ENCODE assay signal across 8 cellular contexts in the genomic region with DNA sequence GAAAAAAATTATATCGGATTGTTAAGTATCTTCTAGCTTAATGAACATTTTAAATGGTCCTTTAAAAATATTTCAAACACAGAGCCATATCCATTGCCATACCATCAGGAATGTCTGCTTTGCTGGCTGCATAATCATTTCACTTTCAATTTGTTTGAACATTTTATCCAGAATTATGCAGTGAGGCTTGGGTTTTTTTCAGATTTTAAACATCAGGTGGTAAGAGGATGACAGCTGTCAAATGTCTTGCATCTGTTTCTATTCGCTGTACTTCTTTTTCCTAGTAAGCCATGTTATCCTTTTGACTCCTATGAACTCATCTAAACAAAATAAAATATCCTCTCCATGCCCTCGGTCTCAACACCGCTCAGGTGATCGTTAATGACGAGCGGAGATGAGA. TPM values are rescaled to one million over a fixed set of nuclear protein-coding genes. Genes with fewer than 3 reads are reported as not detected.
DNase-seq lines count a peak whose midpoint lies in the region; ATAC-seq, FAIRE-seq and TF ChIP-seq lines count a peak whose summit lies in the region.

No MANE protein-coding gene starts in this region.

- no peaks in the 10 kb centered on the region for H3K9me3 ChIP-seq in A549
- no peaks in the 10 kb centered on the region for H3K9me3 ChIP-seq in HEK293 (ENCODE audit: control insufficient read depth, insufficient read depth, low read depth, low read length)
- 0 out of 2 replicates have a peak, but pooled peaks cover 1% of the 10 kb centered on the region for H3K9me3 ChIP-seq in K562 (replicated peaks; ENCODE audit: control insufficient read depth, insufficient read depth, low read depth, low read length)

- H3K9me1 ChIP-seq in K562 (ENCODE audit: control insufficient read depth, insufficient read depth, low read length), result no peaks in the 10 kb centered on the region

- H3K36me3 Mint-ChIP-seq in mesothelial cell of epicardium, result peaks cover 2% of the 10 kb centered on the region

- TF ChIP-seq CTCF in A549 (IDR thresholded peaks at IDR 0.05) (no peak), HEK293 (tag by site-specific recombination; IDR thresholded peaks at IDR 0.05) (no peak), K562 (IDR thresholded peaks at IDR 0.05 in 2 of 3, conservative IDR thresholded peaks at IDR 0.05 in 1 of 3; ENCODE audit: insufficient read depth in 2 of 3, low read depth in 1 of 3, low read length in 3 of 3) (no peak), mesothelial cell of epicardium (IDR thresholded peaks at IDR 0.05; ENCODE audit: unreplicated experiment) (no peak)

- H3K4me3 ChIP-seq in A549 (peak overlapping the region; percentile 89), HEK293 (ENCODE audit: low read depth, low read length) (peak overlapping the region; percentile 93), K562 (peak overlapping the region; percentile 69)

- DNase-seq in A549 (ENCODE audit: low read depth in 1 of 2, low spot score in 1 of 2), result no peak
- DNase-seq in K562 (ENCODE audit: extremely low read depth in 1 of 4, low spot score in 3 of 4), result no peak
- no peak for DNase-seq in mesothelial cell of epicardium (ENCODE audit: low spot score in 2 of 2, unreplicated experiment in 2 of 2)
- no peak for DNase-seq in GM12892 (ENCODE audit: insufficient read length)
- no peak for DNase-seq in globus pallidus (ENCODE audit: low spot score)
- no peak for DNase-seq in HCEC 1CT

- H3K27ac ChIP-seq in A549 (peak overlapping the region; percentile 85 to 96; a peak in 4 of 6 replicates), HEK293 (ENCODE audit: extremely low read depth, low read depth, low read length) (peak overlapping the region; percentile 75; the same call in 1 of the 2 replicates), K562 (ENCODE audit: extremely low read depth, low read depth, low read length) (peak overlapping the region; percentile 74)

- TF ChIP-seq RAD21 in A549 (conservative IDR thresholded peaks at IDR 0.05 in 1 of 2, IDR thresholded peaks at IDR 0.05 in 1 of 2) (no peak), K562 (CRISPR knock-in tag; conservative IDR thresholded peaks at IDR 0.05 in 1 of 2, IDR thresholded peaks at IDR 0.05 in 1 of 2) (no peak)

- H3K4me2 ChIP-seq in A549, result peak overlapping the region; percentile 97
- peak overlapping the region; percentile 92 for H3K4me2 ChIP-seq in K562 (ENCODE audit: insufficient read depth, low read length)

- H3K27ac Mint-ChIP-seq in mesothelial cell of epicardium, result peak overlapping the region; percentile 96

- BruUV-seq in K562 (replicated peaks; lab: Mats Ljungman, UMichigan), result no TSS peak

- peaks cover 3% of the 10 kb centered on the region; the same call in 1 of the 3 replicates for H3K4me1 ChIP-seq in A549
- no peaks in the 10 kb centered on the region for H3K4me1 ChIP-seq in HEK293 (ENCODE audit: control insufficient read depth, insufficient read depth, low read length)
- H3K4me1 ChIP-seq in K562 (replicated peaks in 1 of 2; ENCODE audit: control insufficient read depth in 2 of 2, insufficient read depth in 2 of 2, low read length in 2 of 2), result peaks cover 3 to 9% of the 10 kb centered on the region in 2 experiments; a peak in 3 of 5 replicates

- no peaks in the 10 kb centered on the region for H4K20me1 ChIP-seq in K562 (replicated peaks; ENCODE audit: control insufficient read depth, insufficient read depth, low read length)

- in situ Hi-C loops in K562 (cut with MboI), result no loop called here

- POLR2A ChIA-PET in A549 (lab: Yijun Ruan, JAX) (interaction anchor here (1.0 to 1.2 kb wide), 2 partner anchors 8 to 43 kb away, joined by 3 to 4 read pairs; no protein-coding TSS in a partner anchor), HEK293 (lab: Yijun Ruan, JAX) (interaction anchor here (0.6 kb wide), 1 partner anchor 1448 kb away, joined by 3 read pairs; no protein-coding TSS in a partner anchor), K562 (lab: Yijun Ruan, JAX) (interaction anchor here (0.7 to 2.1 kb wide), 7 partner anchors 8 to 487 kb away, joined by 3 to 8 read pairs (median 4); no protein-coding TSS in a partner anchor)

- peak overlapping the region; percentile 91 for H2AFZ ChIP-seq in K562 (ENCODE audit: low read depth, low read length)

- H3K36me3 ChIP-seq in HEK293 (ENCODE audit: control insufficient read depth in 2 of 2, insufficient read depth in 1 of 2, low read length in 2 of 2) (no peaks in the 10 kb centered on the region; a peak in 1 of 3 replicates), K562 (ENCODE audit: control insufficient read depth, insufficient read depth, low read length) (peaks cover 3% of the 10 kb centered on the region; the same call in 1 of the 3 replicates)

- no peaks in the 10 kb centered on the region for H3K27me3 ChIP-seq in K562 (ENCODE audit: control insufficient read depth in 2 of 2, insufficient read depth in 2 of 2, low read length in 2 of 2)

- intact Hi-C loops in K562 (cut with micrococcal nuclease), result no loop called here

- FAIRE-seq in A549 (lab: Jason Lieb, UNC) (no peak), K562 (lab: Jason Lieb, UNC) (peak; percentile 65), GM12892 (lab: Jason Lieb, UNC) (no peak)

- H3K9me3 Mint-ChIP-seq in mesothelial cell of epicardium, result peaks cover 3% of the 10 kb centered on the region

- TF ChIP-seq EP300 in A549 (IDR thresholded peaks at IDR 0.05) (no peak), K562 (IDR thresholded peaks at IDR 0.05; ENCODE audit: low read length) (no peak)

- H3K9ac ChIP-seq in K562 (ENCODE audit: insufficient read depth in 1 of 2, low read depth in 2 of 2, low read length in 2 of 2), result peak overlapping the region; percentile 86 to 97; a peak in 3 of 4 replicates

- H3K27me3 Mint-ChIP-seq in mesothelial cell of epicardium (ENCODE audit: low read depth), result no peaks in the 10 kb centered on the region

- H3K79me2 ChIP-seq in K562 (ENCODE audit: control insufficient read depth, insufficient read depth, low read length), result peaks cover 57% of the 10 kb centered on the region

- ATAC-seq in A549, result no peak
- peak; percentile 20 for ATAC-seq in K562
- ATAC-seq in HG03520 (IDR thresholded peaks at IDR 0.05; ENCODE audit: unreplicated experiment), result no peak

- 23% methylated on average over 7 of the region's 7 CpGs for WGBS in A549 (ENCODE audit: missing lambda C conversion rate)
- under 1% methylated on average over 7 of the region's 7 CpGs for WGBS in K562 (ENCODE audit: insufficient coverage, low coverage, missing lambda C conversion rate)

- CTCF ChIA-PET in A549 (lab: Yijun Ruan, JAX) (no interaction called here), HEK293 (lab: Yijun Ruan, JAX) (no interaction called here), K562 (lab: Yijun Ruan, JAX; ENCODE audit: low intra/inter-chr PET ratio) (no interaction called here)

- peak overlapping the region; percentile 93 for H3K4me3 Mint-ChIP-seq in mesothelial cell of epicardium

- H3K4me1 Mint-ChIP-seq in mesothelial cell of epicardium, result peaks cover 14% of the 10 kb centered on the region

- TF ChIP-seq POLR2A in A549 (IDR thresholded peaks at IDR 0.05; ENCODE audit: low read length) (no peak), K562 (conservative IDR thresholded peaks at IDR 0.05) (no peak), GM12892 (IDR thresholded peaks at IDR 0.05; ENCODE audit: low read depth, low read length) (no peak)

RNA-seq across cellular contexts. Expression of a gene that starts 0.8 kb away (rescaled TPM):
- polyA plus RNA-seq in A549 (2011; rRNA removed), result 33.2 and 46.5 TPM in 2 replicates
- 9.8 and 10.0 TPM in 2 replicates for polyA plus RNA-seq in A549 (2012; cell fraction: cytosol; rRNA removed)
- polyA plus RNA-seq in A549 (2012; cell fraction: nucleus; rRNA removed), result 6.6 and 9.0 TPM in 2 replicates
- 24.5 to 28.1 TPM (median 25.5 TPM) in 3 replicates for polyA plus RNA-seq in A549 (2017; fragmentation: RNase III; extraction: RNeasy Plus Mini Kit Qiagen cat#74134 plus additional on column Dnase treatment)
- 25.5 and 27.7 TPM in 2 replicates for polyA minus RNA-seq in A549 (2011; rRNA and poly(A)+ RNA removed)
- 21.2 and 91.2 TPM in 2 replicates for total RNA-seq in K562 (2011; cell fraction: chromatin; rRNA removed; ENCODE audit: low replicate concordance)
- 13.3 and 22.0 TPM in 2 replicates for total RNA-seq in K562 (2011; cell fraction: nucleolus; rRNA removed)
- total RNA-seq in K562 (2011; cell fraction: nucleoplasm; rRNA removed), result 26.6 and 30.7 TPM in 2 replicates
- 50.9 and 76.3 TPM in 2 replicates for total RNA-seq in K562 (2014; rRNA removed)
- total RNA-seq in K562 (2014; rRNA removed; fragmentation: Illumina TruSeq; extraction: Trizol), result 70.1 and 81.9 TPM in 2 replicates
- 71.2 and 72.5 TPM in 2 replicates for total RNA-seq in K562 (2015; rRNA removed; fragmentation: Illumina TruSeq; extraction: Trizol)
- 42.7 and 45.2 TPM in 2 replicates for total RNA-seq in K562 (2021)
- polyA plus RNA-seq in K562 (2011; rRNA removed), result 16.8 and 27.7 TPM in 2 replicates
- polyA plus RNA-seq in K562 (2011; cell fraction: cytosol; rRNA removed), result 12.6 and 17.7 TPM in 2 replicates
- 19.6 and 27.8 TPM in 2 replicates for polyA plus RNA-seq in K562 (2011; cell fraction: nucleus; rRNA removed)
- 37.2 and 40.9 TPM in 2 replicates for polyA plus RNA-seq in K562 (2012)
- polyA plus RNA-seq in K562 (2014; fragmentation: Illumina TruSeq; extraction: Trizol), result 82.4 and 85.6 TPM in 2 replicates
- 10 to 100 TPM; 25.2 to 42.3 TPM for polyA plus RNA-seq in K562 (2014; fragmentation: Nextera tagmentation; extraction: Ambion mirVana)
- polyA plus RNA-seq in K562 (2014; rRNA removed), result 38.8 and 41.3 TPM in 2 replicates
- polyA minus RNA-seq in K562 (2011; rRNA and poly(A)+ RNA removed), result 86.6 and 87.2 TPM in 2 replicates
- polyA minus RNA-seq in K562 (2011; cell fraction: cytosol; rRNA and poly(A)+ RNA removed), result 29.2 and 41.1 TPM in 2 replicates
- polyA minus RNA-seq in K562 (2011; cell fraction: nucleus; rRNA and poly(A)+ RNA removed), result 18.3 and 34.5 TPM in 2 replicates
- total RNA-seq in mesothelial cell of epicardium, result 53.7 to 58.0 TPM (median 55.0 TPM) in 3 replicates
- 27.8 TPM for polyA plus RNA-seq in GM12892 (2012; ENCODE audit: missing spikeins)

RNA-seq across cellular contexts. Expression of a gene that starts 41.4 kb away (rescaled TPM):
- 0.87 and 0.97 TPM in 2 replicates for polyA plus RNA-seq in A549 (2011; rRNA removed)
- polyA plus RNA-seq in A549 (2012; cell fraction: cytosol; rRNA removed), result 0.17 and 0.26 TPM in 2 replicates
- 0.51 and 0.62 TPM in 2 replicates for polyA plus RNA-seq in A549 (2012; cell fraction: nucleus; rRNA removed)
- polyA plus RNA-seq in A549 (2017; fragmentation: RNase III; extraction: RNeasy Plus Mini Kit Qiagen cat#74134 plus additional on column Dnase treatment), result 0.49 to 0.57 TPM (median 0.51 TPM) in 3 replicates
- polyA minus RNA-seq in A549 (2011; rRNA and poly(A)+ RNA removed), result 0.45 and 0.49 TPM in 2 replicates
- total RNA-seq in K562 (2011; cell fraction: chromatin; rRNA removed; ENCODE audit: low replicate concordance), result not detected in 2 replicates
- total RNA-seq in K562 (2011; cell fraction: nucleolus; rRNA removed), result not detected in 2 replicates
- not detected in 2 replicates for total RNA-seq in K562 (2011; cell fraction: nucleoplasm; rRNA removed)
- total RNA-seq in K562 (2014; rRNA removed), result not detected in 2 replicates
- total RNA-seq in K562 (2014; rRNA removed; fragmentation: Illumina TruSeq; extraction: Trizol), result not detected in 2 replicates
- total RNA-seq in K562 (2015; rRNA removed; fragmentation: Illumina TruSeq; extraction: Trizol), result not detected in 2 replicates
- total RNA-seq in K562 (2021), result 0.04 TPM in 1 of 2 replicates, not detected in the other
- not detected in 2 replicates for polyA plus RNA-seq in K562 (2011; rRNA removed)
- polyA plus RNA-seq in K562 (2011; cell fraction: cytosol; rRNA removed), result not detected in 2 replicates
- not detected in 2 replicates for polyA plus RNA-seq in K562 (2011; cell fraction: nucleus; rRNA removed)
- 0.04 and 0.05 TPM in 2 replicates for polyA plus RNA-seq in K562 (2012)
- not detected in 2 replicates for polyA plus RNA-seq in K562 (2014; fragmentation: Illumina TruSeq; extraction: Trizol)
- under 1 TPM; 0.04 to 0.13 TPM for polyA plus RNA-seq in K562 (2014; fragmentation: Nextera tagmentation; extraction: Ambion mirVana)
- polyA plus RNA-seq in K562 (2014; rRNA removed), result not detected in 2 replicates
- polyA minus RNA-seq in K562 (2011; rRNA and poly(A)+ RNA removed), result not detected in 2 replicates
- not detected in 2 replicates for polyA minus RNA-seq in K562 (2011; cell fraction: cytosol; rRNA and poly(A)+ RNA removed)
- not detected in 2 replicates for polyA minus RNA-seq in K562 (2011; cell fraction: nucleus; rRNA and poly(A)+ RNA removed)
- not detected in 3 replicates for total RNA-seq in mesothelial cell of epicardium
- 0.15 TPM for polyA plus RNA-seq in GM12892 (2012; ENCODE audit: missing spikeins)
